Comparison of ENCODE assay signal across 20 cellular contexts in the genomic region with DNA sequence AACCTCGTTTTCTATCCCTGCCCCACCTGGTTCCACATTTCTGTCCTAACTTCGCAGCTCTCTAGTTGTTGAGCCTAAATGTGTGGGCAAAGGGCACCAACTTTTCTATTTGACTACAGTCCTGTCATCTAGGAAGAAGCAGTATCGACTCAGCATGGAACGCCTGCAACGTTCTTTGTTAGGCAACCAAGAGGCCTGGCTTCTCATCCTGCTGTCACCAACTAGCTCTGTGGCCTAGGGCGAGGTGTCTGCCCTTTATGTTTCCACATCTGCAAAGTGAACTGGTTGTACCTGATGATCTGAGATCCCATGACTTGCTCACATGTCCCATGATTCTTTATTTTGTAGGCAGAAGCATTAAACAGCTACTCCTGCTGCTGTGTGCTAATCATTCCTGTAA.
DNase-seq lines count a peak whose midpoint lies in the region; ATAC-seq and TF ChIP-seq lines count a peak whose summit lies in the region.
"Had no signal": no experiment of that assay in that cellular context is flagged by ENCODE, and none has a peak within 500 bp of the region (broad histone marks: within the 10 kb centered on the region; RNA-seq: fewer than 3 reads in every experiment).

No MANE protein-coding gene starts in this region.

- H2BK120ac ChIP-seq in trophoblast cell (ENCODE audit: insufficient read depth, low read length, poor library complexity), result no peak overlapping the region

- DNase-seq in LHCN-M2 (ENCODE audit: low read depth) (peak; percentile 28), choroid plexus epithelial cell (ENCODE audit: low read depth) (peak; percentile 23), esophagus muscularis mucosa (ENCODE audit: extremely low spot score) (peak; percentile 64), trophoblast cell (peak; percentile 6 to 39), activated gamma-delta T cell treated with Interleukin-2 at 50 U/mL for 16 hours (no peak), lower lobe of right lung (no peak), endothelial cell (ENCODE audit: low spot score) (no peak)
- DNase-seq: Caco-2; CD4-positive, CD25-positive, alpha-beta regulatory T cell; CD8-positive, alpha-beta T cell; DMS153; DND-41; GM23248; H7; HCEC 1CT had no signal

- intact Hi-C loops in esophagus muscularis mucosa (cut with DNase I) (no loop called here), lower lobe of right lung (cut with DNase I) (no loop called here)

- H3K4me3 ChIP-seq in choroid plexus epithelial cell (ENCODE audit: low read depth, low read length), result no peak overlapping the region
- no peak overlapping the region for H3K4me3 ChIP-seq in esophagus muscularis mucosa
- no peak overlapping the region for H3K4me3 ChIP-seq in trophoblast cell (ENCODE audit: low read depth, low read length)
- H3K4me3 ChIP-seq in lower lobe of right lung, result no peak overlapping the region
- H3K4me3 ChIP-seq: BLaER1, GM23248 had no signal

- no peak overlapping the region for H3K4ac ChIP-seq in trophoblast cell (ENCODE audit: low read depth, low read length)

- H4K8ac ChIP-seq in trophoblast cell (ENCODE audit: low read depth, low read length), result no peak overlapping the region

- H3K27me3 ChIP-seq in esophagus muscularis mucosa (no peaks in the 10 kb centered on the region), trophoblast cell (ENCODE audit: insufficient read depth, low read length) (no peaks in the 10 kb centered on the region), lower lobe of right lung (ENCODE audit: low read depth) (no peaks in the 10 kb centered on the region)
- H3K27me3 ChIP-seq: BLaER1 had no signal

- no peak overlapping the region for H4K91ac ChIP-seq in trophoblast cell (ENCODE audit: low read depth, low read length)

- H2BK5ac ChIP-seq in trophoblast cell (ENCODE audit: low read depth, low read length, poor library complexity), result no peak overlapping the region

- no peaks in the 10 kb centered on the region for H3K79me1 ChIP-seq in trophoblast cell (ENCODE audit: low read length)

- no peaks in the 10 kb centered on the region for H3K9me3 Mint-ChIP-seq in endothelial cell (ENCODE audit: unreplicated experiment)
- H3K9me3 Mint-ChIP-seq: CD4-positive, CD25-positive, alpha-beta regulatory T cell; CD8-positive, alpha-beta T cell had no signal

- no peak overlapping the region for H2BK12ac ChIP-seq in trophoblast cell (ENCODE audit: low read length)

- H3K36me3 Mint-ChIP-seq in endothelial cell (ENCODE audit: low read depth, unreplicated experiment), result no peaks in the 10 kb centered on the region
- H3K36me3 Mint-ChIP-seq: CD4-positive, CD25-positive, alpha-beta regulatory T cell; CD8-positive, alpha-beta T cell had no signal

- TF ChIP-seq POLR2A in esophagus muscularis mucosa (IDR thresholded peaks at IDR 0.05; ENCODE audit: low read depth), result no peak

- H3K79me2 ChIP-seq in trophoblast cell (ENCODE audit: control insufficient read depth, insufficient read depth, low read length, poor library complexity), result no peaks in the 10 kb centered on the region

- H3K9me3 ChIP-seq in esophagus muscularis mucosa (no peaks in the 10 kb centered on the region), trophoblast cell (ENCODE audit: insufficient read depth, low read depth, low read length) (no peaks in the 10 kb centered on the region), lower lobe of right lung (no peaks in the 10 kb centered on the region)
- H3K9me3 ChIP-seq: BLaER1, Caco-2 had no signal

- H3K4me3 Mint-ChIP-seq in endothelial cell (ENCODE audit: unreplicated experiment), result no peak overlapping the region
- H3K4me3 Mint-ChIP-seq: B cell; CD4-positive, CD25-positive, alpha-beta regulatory T cell; CD8-positive, alpha-beta T cell had no signal

- ATAC-seq in HG03097 (IDR thresholded peaks at IDR 0.05; ENCODE audit: low FRiP score, unreplicated experiment) (no peak), lower lobe of right lung (no peak)
- ATAC-seq: CD8-positive, alpha-beta T cell had no signal

- H3K14ac ChIP-seq in trophoblast cell (ENCODE audit: low read length), result no peak overlapping the region

- H3K4me2 ChIP-seq in trophoblast cell (ENCODE audit: low read length), result no peak overlapping the region
- H3K4me2 ChIP-seq: BLaER1 had no signal

- H3K4me1 Mint-ChIP-seq in endothelial cell (ENCODE audit: unreplicated experiment), result no peaks in the 10 kb centered on the region
- H3K4me1 Mint-ChIP-seq: B cell; CD4-positive, CD25-positive, alpha-beta regulatory T cell had no signal

- H2AFZ ChIP-seq in trophoblast cell (ENCODE audit: insufficient read depth, low read length, poor library complexity), result no peak overlapping the region
- H2AFZ ChIP-seq: GM23248 had no signal

- H3K27ac ChIP-seq in esophagus muscularis mucosa (replicated peaks in 1 of 4) (no peak overlapping the region), trophoblast cell (ENCODE audit: low read depth, low read length) (no peak overlapping the region), lower lobe of right lung (no peak overlapping the region)
- H3K27ac ChIP-seq: 22Rv1, BLaER1, C4-2B had no signal

- peaks cover 0 to 26% (median 6%) of the 10 kb centered on the region in 4 donors for H3K36me3 ChIP-seq in esophagus muscularis mucosa
- no peaks in the 10 kb centered on the region for H3K36me3 ChIP-seq in trophoblast cell (ENCODE audit: control insufficient read depth in 1 of 2, insufficient read depth in 2 of 2, low read length in 2 of 2)
- H3K36me3 ChIP-seq in lower lobe of right lung, result no peaks in the 10 kb centered on the region
- H3K36me3 ChIP-seq: BLaER1 had no signal

- 95% methylated on average over 6 of the region's 6 CpGs for WGBS in esophagus muscularis mucosa
- WGBS in trophoblast cell (ENCODE audit: extremely low coverage, insufficient coverage, insufficient read length), result no CpG with 5 or more reads among the region's 6 CpGs

- TF ChIP-seq CTCF in choroid plexus epithelial cell (conservative IDR thresholded peaks at IDR 0.05; ENCODE audit: low read depth, low read length) (no peak), esophagus muscularis mucosa (IDR thresholded peaks at IDR 0.05) (no peak), lower lobe of right lung (IDR thresholded peaks at IDR 0.05) (no peak), endothelial cell (IDR thresholded peaks at IDR 0.05; ENCODE audit: unreplicated experiment) (no peak)

- H3K4me1 ChIP-seq in esophagus muscularis mucosa (peaks cover 0 to 16% (median 14%) of the 10 kb centered on the region in 4 donors), trophoblast cell (ENCODE audit: control insufficient read depth in 1 of 2, insufficient read depth in 2 of 2, low read length in 2 of 2) (no peaks in the 10 kb centered on the region), lower lobe of right lung (no peaks in the 10 kb centered on the region)
- H3K4me1 ChIP-seq: BLaER1, Caco-2 had no signal

- no peak overlapping the region for H4K12ac ChIP-seq in trophoblast cell (ENCODE audit: low read depth, low read length)

- H3K27me3 Mint-ChIP-seq in endothelial cell (ENCODE audit: unreplicated experiment), result peaks cover 4% of the 10 kb centered on the region
- H3K27me3 Mint-ChIP-seq: B cell; CD4-positive, CD25-positive, alpha-beta regulatory T cell had no signal

- H3K23ac ChIP-seq in trophoblast cell (ENCODE audit: low read length), result no peak overlapping the region

- H2AK5ac ChIP-seq in trophoblast cell (ENCODE audit: low read length), result no peak overlapping the region

- no peak for TF ChIP-seq EP300 in esophagus muscularis mucosa (IDR thresholded peaks at IDR 0.05)

- no peak overlapping the region for H3K9ac ChIP-seq in trophoblast cell (ENCODE audit: low read length)
- H3K9ac ChIP-seq: BLaER1, GM23248 had no signal

- H3K27ac Mint-ChIP-seq in endothelial cell (ENCODE audit: unreplicated experiment), result no peak overlapping the region
- H3K27ac Mint-ChIP-seq: B cell; CD4-positive, CD25-positive, alpha-beta regulatory T cell; CD8-positive, alpha-beta T cell had no signal

- H3K18ac ChIP-seq in trophoblast cell (ENCODE audit: low read length), result no peak overlapping the region

Comparison
In these comparisons a context has a peak if more than half of its experiments do, and no peak if none do; other contexts are left out.
1. DNase-seq: peak in LHCN-M2 (single experiment), choroid plexus epithelial cell (single experiment), esophagus muscularis mucosa (single experiment) and trophoblast cell (2 of 2); none in activated gamma-delta T cell treated with Interleukin-2 at 50 U/mL for 16 hours (single experiment), lower lobe of right lung (single experiment) and endothelial cell (single experiment).